In genomic region chr4:153420361-153420760, GRCh38 we compare ENCODE assay signal across 16 cellular contexts.
"Had no signal": no experiment of that assay in that cellular context is flagged by ENCODE, and none has a peak within 500 bp of the region (broad histone marks: within the 10 kb centered on the region; RNA-seq: fewer than 3 reads in every experiment).

No MANE protein-coding gene starts in this region.

- H3K36me3 ChIP-seq: neural progenitor cell, pancreas, vagina had no signal

- H3K4me3 ChIP-seq: lung, neural progenitor cell, pancreas, vagina had no signal

- H3K4me1 ChIP-seq: pancreas, vagina had no signal

- H3K27ac ChIP-seq: neural progenitor cell, pancreas, vagina had no signal

- H3K9me3 Mint-ChIP-seq: activated CD8-positive, alpha-beta T cell treated with anti-CD3 and anti-CD28 coated beads for 36 hours; activated naive CD4-positive, alpha-beta T cell treated with anti-CD3 and anti-CD28 coated beads, Interleukin-2, amount 50 U/mL, for 24 hours; effector memory CD8-positive, alpha-beta T cell; neural progenitor cell; stimulated activated effector memory CD8-positive, alpha-beta T cell treated with anti-CD3 and anti-CD28 coated beads, Interleukin-12 subunit alpha, Interleukin-12 subunit beta, amount 100 ng/mL, for 72 hours; T-cell had no signal

- ATAC-seq: activated CD8-positive, alpha-beta T cell treated with anti-CD3 and anti-CD28 coated beads for 36 hours; effector memory CD8-positive, alpha-beta T cell; pancreas; stimulated activated effector memory CD8-positive, alpha-beta T cell treated with anti-CD3 and anti-CD28 coated beads, Interleukin-12 subunit alpha, Interleukin-12 subunit beta, amount 100 ng/mL, for 72 hours; T-cell had no signal

- H3K36me3 Mint-ChIP-seq: activated naive CD4-positive, alpha-beta T cell treated with anti-CD3 and anti-CD28 coated beads, Interleukin-2, amount 50 U/mL, for 24 hours; stimulated activated effector memory CD8-positive, alpha-beta T cell treated with anti-CD3 and anti-CD28 coated beads, Interleukin-12 subunit alpha, Interleukin-12 subunit beta, amount 100 ng/mL, for 72 hours; T-cell had no signal

- H3K27me3 ChIP-seq: neural progenitor cell, pancreas, vagina had no signal

- H3K4me3 Mint-ChIP-seq: activated CD8-positive, alpha-beta T cell treated with anti-CD3 and anti-CD28 coated beads for 36 hours; activated naive CD4-positive, alpha-beta T cell treated with anti-CD3 and anti-CD28 coated beads, Interleukin-2, amount 50 U/mL, for 24 hours; effector memory CD8-positive, alpha-beta T cell; neural progenitor cell; stimulated activated effector memory CD8-positive, alpha-beta T cell treated with anti-CD3 and anti-CD28 coated beads, Interleukin-12 subunit alpha, Interleukin-12 subunit beta, amount 100 ng/mL, for 72 hours; T-cell had no signal

- DNase-seq: activated CD4-positive, alpha-beta T cell treated with anti-CD3 and anti-CD28 coated beads for 48 hours; activated CD8-positive, alpha-beta memory T cell treated with anti-CD3 and anti-CD28 coated beads, Interleukin-2, amount 50 U/mL, for 4 hours; activated CD8-positive, alpha-beta T cell treated with anti-CD3 and anti-CD28 coated beads for 36 hours; activated effector memory CD4-positive, alpha-beta T cell treated with anti-CD3 and anti-CD28 coated beads, Interleukin-2, amount 50 U/mL, for 16 hours; activated T-cell treated with anti-CD3 and anti-CD28 coated beads, Interleukin-2, amount 50 U/mL, for 48 hours; dermis blood vessel endothelial cell; effector memory CD8-positive, alpha-beta T cell; islet precursor cell; midbrain; pancreas; T-cell had no signal

- H3K27ac Mint-ChIP-seq: activated CD8-positive, alpha-beta T cell treated with anti-CD3 and anti-CD28 coated beads for 36 hours; activated naive CD4-positive, alpha-beta T cell treated with anti-CD3 and anti-CD28 coated beads, Interleukin-2, amount 50 U/mL, for 24 hours; effector memory CD8-positive, alpha-beta T cell; neural progenitor cell; stimulated activated effector memory CD8-positive, alpha-beta T cell treated with anti-CD3 and anti-CD28 coated beads, Interleukin-12 subunit alpha, Interleukin-12 subunit beta, amount 100 ng/mL, for 72 hours; T-cell had no signal

- H2AFZ ChIP-seq: neural progenitor cell had no signal

- H3K4me2 ChIP-seq: neural progenitor cell had no signal

- H3K27me3 Mint-ChIP-seq: activated CD8-positive, alpha-beta T cell treated with anti-CD3 and anti-CD28 coated beads for 36 hours; activated naive CD4-positive, alpha-beta T cell treated with anti-CD3 and anti-CD28 coated beads, Interleukin-2, amount 50 U/mL, for 24 hours; effector memory CD8-positive, alpha-beta T cell; T-cell had no signal

- H3K9me3 ChIP-seq: pancreas, vagina had no signal

- H3K9ac ChIP-seq: neural progenitor cell had no signal
